In the genomic region with DNA sequence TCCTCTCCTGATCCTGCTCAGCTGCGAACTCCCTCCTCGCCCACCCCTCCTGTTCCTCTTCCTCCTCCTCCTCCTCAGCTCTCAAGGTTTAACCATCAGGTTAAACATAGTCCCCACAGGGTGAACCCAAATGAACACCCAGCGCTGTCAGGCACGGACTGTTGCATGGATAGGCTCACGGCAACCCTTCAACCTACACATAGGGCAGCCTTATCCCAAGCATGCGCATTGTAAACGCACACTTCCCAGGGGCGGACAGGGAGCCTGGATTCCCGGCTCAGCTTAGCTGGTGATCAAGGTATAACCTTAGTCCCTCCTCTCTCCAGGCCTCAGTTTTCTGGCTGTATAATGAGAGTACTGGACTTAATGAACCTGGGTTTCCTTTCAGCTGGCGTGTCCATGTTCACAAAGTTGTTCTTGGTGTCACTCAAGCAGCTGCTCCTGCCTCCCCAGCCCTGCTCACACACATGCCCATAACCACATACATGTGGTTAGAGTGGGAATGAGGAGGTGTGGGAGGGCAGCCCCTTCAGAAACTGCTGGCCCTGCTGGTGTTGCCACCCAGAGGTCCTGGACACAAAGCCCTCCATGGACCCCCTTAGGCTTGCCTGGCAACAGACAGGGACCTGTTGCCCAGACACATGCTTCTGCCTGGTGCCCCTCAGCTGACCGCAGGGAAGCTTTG, we compare ENCODE assay signal across 32 cellular contexts. TPM values are rescaled to one million over a fixed set of nuclear protein-coding genes. Genes with fewer than 3 reads are reported as not detected.
"Had no signal": no experiment of that assay in that cellular context is flagged by ENCODE, and none has a peak within 500 bp of the region (broad histone marks: within the 10 kb centered on the region; RNA-seq: fewer than 3 reads in every experiment).

No MANE protein-coding gene starts in this region.

- ATAC-seq: activated CD8-positive, alpha-beta T cell treated with anti-CD3 and anti-CD28 coated beads for 36 hours; activated T-cell treated with anti-CD3 and anti-CD28 coated beads, Interleukin-2, amount 50 U/mL, for 72 hours; activated T-helper 17 cell treated with anti-CD3 and anti-CD28 coated beads, Interleukin-2, amount 50 U/mL, for 72 hours; Panc1 had no signal

- H3K9me3 Mint-ChIP-seq: activated CD4-positive, alpha-beta T cell treated with anti-CD3 and anti-CD28 coated beads, Interleukin-2, amount 10 ng/mL, durations not matched to agents 24 days and 14 days; activated CD8-positive, alpha-beta T cell treated with anti-CD3 and anti-CD28 coated beads for 36 hours; activated naive CD4-positive, alpha-beta T cell treated with anti-CD3 and anti-CD28 coated beads, Interleukin-2, amount 50 U/mL, for 24 hours; activated T-cell treated with anti-CD3 and anti-CD28 coated beads, Interleukin-2, amount 50 U/mL, for 72 hours; activated T-helper 17 cell treated with anti-CD3 and anti-CD28 coated beads, Interleukin-2, amount 50 U/mL, for 72 hours; central memory CD8-positive, alpha-beta T cell had no signal

- DNase-seq: activated CD4-positive, alpha-beta T cell treated with anti-CD3 and anti-CD28 coated beads, Interleukin-2, amount 10 ng/mL, durations not matched to agents 24 days and 14 days; activated CD4-positive, alpha-beta T cell treated with anti-CD3 and anti-CD28 coated beads, Interleukin-2, amount 50 U/mL, for 4 hours; activated CD8-positive, alpha-beta T cell treated with anti-CD3 and anti-CD28 coated beads for 36 hours; activated gamma-delta T cell; activated naive CD4-positive, alpha-beta T cell treated with Interleukin-2 at 50 U/mL for 16 hours; activated naive CD8-positive, alpha-beta T cell treated with anti-CD3 and anti-CD28 coated beads, Interleukin-2, amount 10 ng/mL, durations not matched to agents 7 days and 5 days; activated T-cell treated with anti-CD3 and anti-CD28 coated beads, Interleukin-2, amount 50 U/mL, for 1 hour; activated T-cell treated with anti-CD3 and anti-CD28 coated beads, Interleukin-2, amount 50 U/mL, for 72 hours; amygdala; Karpas-422; NCI-H1105; NCI-H1417 treated with DMSO at 0.1 percent for 48 hours; NCI-H187 treated with DMSO at 0.1 percent for 48 hours; NCI-H2081; NCI-H2171 treated with DMSO at 0.1 percent for 48 hours; NCI-H2227 treated with DMSO at 0.1 percent for 48 hours; NCI-H446; NCI-H524; NCI-H69; SIG-M5; SW 1271; T-helper 1 cell; T-helper 2 cell; T-helper 9 cell had no signal

- H3K4me3 Mint-ChIP-seq: activated CD4-positive, alpha-beta T cell treated with anti-CD3 and anti-CD28 coated beads, Interleukin-2, amount 10 ng/mL, durations not matched to agents 24 days and 14 days; activated CD8-positive, alpha-beta T cell treated with anti-CD3 and anti-CD28 coated beads for 36 hours; activated naive CD4-positive, alpha-beta T cell treated with anti-CD3 and anti-CD28 coated beads, Interleukin-2, amount 50 U/mL, for 24 hours; activated naive CD8-positive, alpha-beta T cell treated with anti-CD3 and anti-CD28 coated beads, Interleukin-2, amount 10 ng/mL, durations not matched to agents 7 days and 5 days; activated T-cell treated with anti-CD3 and anti-CD28 coated beads, Interleukin-2, amount 50 U/mL, for 72 hours; activated T-helper 17 cell treated with anti-CD3 and anti-CD28 coated beads, Interleukin-2, amount 50 U/mL, for 72 hours; central memory CD8-positive, alpha-beta T cell had no signal

- H3K4me3 ChIP-seq: ascending aorta, cardiac muscle cell had no signal

- H3K36me3 Mint-ChIP-seq: activated naive CD4-positive, alpha-beta T cell treated with anti-CD3 and anti-CD28 coated beads, Interleukin-2, amount 50 U/mL, for 24 hours; activated naive CD8-positive, alpha-beta T cell treated with anti-CD3 and anti-CD28 coated beads, Interleukin-2, amount 10 ng/mL, durations not matched to agents 7 days and 5 days had no signal

- H3K27me3 ChIP-seq: ascending aorta, cardiac muscle cell had no signal

- H3K27ac ChIP-seq: ascending aorta, cardiac muscle cell, VCaP had no signal

- H3K4me1 ChIP-seq: ascending aorta had no signal

- H3K36me3 ChIP-seq: ascending aorta, cardiac muscle cell had no signal

- H3K9me3 ChIP-seq: ascending aorta had no signal

- H3K27ac Mint-ChIP-seq: activated CD4-positive, alpha-beta T cell treated with anti-CD3 and anti-CD28 coated beads, Interleukin-2, amount 10 ng/mL, durations not matched to agents 24 days and 14 days; activated CD8-positive, alpha-beta T cell treated with anti-CD3 and anti-CD28 coated beads for 36 hours; activated naive CD4-positive, alpha-beta T cell treated with anti-CD3 and anti-CD28 coated beads, Interleukin-2, amount 50 U/mL, for 24 hours; activated naive CD8-positive, alpha-beta T cell treated with anti-CD3 and anti-CD28 coated beads, Interleukin-2, amount 10 ng/mL, durations not matched to agents 7 days and 5 days; activated T-cell treated with anti-CD3 and anti-CD28 coated beads, Interleukin-2, amount 50 U/mL, for 72 hours; activated T-helper 17 cell treated with anti-CD3 and anti-CD28 coated beads, Interleukin-2, amount 50 U/mL, for 72 hours had no signal

- H3K27me3 Mint-ChIP-seq: activated CD8-positive, alpha-beta T cell treated with anti-CD3 and anti-CD28 coated beads for 36 hours; activated naive CD4-positive, alpha-beta T cell treated with anti-CD3 and anti-CD28 coated beads, Interleukin-2, amount 50 U/mL, for 24 hours; activated naive CD8-positive, alpha-beta T cell treated with anti-CD3 and anti-CD28 coated beads, Interleukin-2, amount 10 ng/mL, durations not matched to agents 7 days and 5 days; activated T-helper 17 cell treated with anti-CD3 and anti-CD28 coated beads, Interleukin-2, amount 50 U/mL, for 72 hours; central memory CD8-positive, alpha-beta T cell had no signal

RNA-seq across cellular contexts. Expression of a gene that starts 56.7 kb away (rescaled TPM):
- total RNA-seq: activated CD8-positive, alpha-beta T cell treated with anti-CD3 and anti-CD28 coated beads for 36 hours; RPMI7951 had no signal
